In the genomic region with DNA sequence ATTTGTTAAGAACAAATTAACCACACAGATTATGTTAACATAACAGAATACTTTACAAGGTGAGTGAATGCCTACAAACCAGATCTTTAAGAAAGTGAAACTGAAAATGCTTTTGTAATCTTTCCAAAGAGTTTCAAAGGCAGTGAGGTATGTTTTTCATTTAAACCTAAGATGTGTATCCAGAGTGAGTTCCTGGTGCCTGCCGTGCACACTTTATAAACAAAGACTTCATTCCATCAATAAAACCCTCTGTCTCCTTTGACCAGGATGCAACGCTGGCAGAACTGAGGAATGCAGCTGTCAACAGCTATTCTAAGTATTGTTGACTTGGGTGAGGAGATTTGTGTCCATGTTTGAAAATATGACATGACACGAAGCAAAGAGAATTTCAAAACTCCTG, we compare ENCODE assay signal across 10 cellular contexts.
DNase-seq lines count a peak whose midpoint lies in the region; ATAC-seq and TF ChIP-seq lines count a peak whose summit lies in the region.
"Had no signal": no experiment of that assay in that cellular context is flagged by ENCODE, and none has a peak within 500 bp of the region (broad histone marks: within the 10 kb centered on the region; RNA-seq: fewer than 3 reads in every experiment).

No MANE protein-coding gene starts in this region.

- intact Hi-C loops in testis (cut with DNase I; ENCODE audit: low total_unique reads): no loop called here
- intact Hi-C loops in left ventricle myocardium superior (cut with micrococcal nuclease): no loop called here

- no peak overlapping the region for H2AFZ ChIP-seq in Karpas-422 (ENCODE audit: low read length)
- peak overlapping the region; percentile 57 for H2AFZ ChIP-seq in smooth muscle cell (ENCODE audit: low read depth)

- TF ChIP-seq CTCF in epithelial cell of proximal tubule (conservative IDR thresholded peaks at IDR 0.05; ENCODE audit: low read depth, low read length) (no peak), smooth muscle cell (IDR thresholded peaks at IDR 0.05; ENCODE audit: borderline replicate concordance, insufficient read depth, poor library complexity, severe bottlenecking) (no peak), testis (IDR thresholded peaks at IDR 0.05) (no peak)

- peaks cover 8% of the 10 kb centered on the region for H3F3A ChIP-seq in smooth muscle cell (ENCODE audit: low read depth)

- H3K36me3 ChIP-seq in Karpas-422 (ENCODE audit: insufficient read depth, low read length) (no peaks in the 10 kb centered on the region), smooth muscle cell (ENCODE audit: low read depth) (no peaks in the 10 kb centered on the region), testis (ENCODE audit: low read depth, missing control alignments) (no peaks in the 10 kb centered on the region)
- H3K36me3 ChIP-seq: adrenal gland had no signal

- H3K79me2 ChIP-seq in Karpas-422 (ENCODE audit: low read length): no peaks in the 10 kb centered on the region
- H3K79me2 ChIP-seq in smooth muscle cell (ENCODE audit: low read depth): no peaks in the 10 kb centered on the region

- H3K27ac ChIP-seq in Karpas-422 (ENCODE audit: low read length): no peak overlapping the region
- H3K27ac ChIP-seq in smooth muscle cell (ENCODE audit: low read depth): no peak overlapping the region
- H3K27ac ChIP-seq in testis: no peak overlapping the region
- H3K27ac ChIP-seq: adrenal gland had no signal

- WGBS in smooth muscle cell (ENCODE audit: low lambda C conversion rate): 32% methylated on average over 3 of the region's 3 CpGs
- WGBS in testis, 2 donors: 44 to 47% methylated on average over 3 of the region's 3 CpGs

- DNase-seq in activated CD4-positive, CD25-positive, alpha-beta regulatory T cell treated with anti-CD3 and anti-CD28 coated beads, Interleukin-2, amount 50 U/mL, for 72 hours: no peak
- DNase-seq in Karpas-422: no peak
- no peak for DNase-seq in epithelial cell of proximal tubule (ENCODE audit: low read depth)
- DNase-seq in smooth muscle cell (lab: John Stamatoyannopoulos, UW; ENCODE audit: unreplicated experiment): no peak
- no peak for DNase-seq in NCI-H2227 (lab: John Stamatoyannopoulos, UW; ENCODE audit: unreplicated experiment)
- DNase-seq in testis: no peak
- DNase-seq in left ventricle myocardium superior: no peak
- DNase-seq: adrenal gland, C1 segment of cervical spinal cord had no signal

- no peaks in the 10 kb centered on the region for H3K27me3 ChIP-seq in Karpas-422 (ENCODE audit: low read length)
- no peaks in the 10 kb centered on the region for H3K27me3 ChIP-seq in smooth muscle cell (ENCODE audit: low read depth)
- H3K27me3 ChIP-seq in testis: no peaks in the 10 kb centered on the region
- H3K27me3 ChIP-seq: adrenal gland had no signal

- peak overlapping the region; percentile 12; the same call in 1 of the 2 replicates for H3K9ac ChIP-seq in Karpas-422 (ENCODE audit: low read length)
- H3K9ac ChIP-seq in smooth muscle cell (ENCODE audit: low read depth): no peak overlapping the region

- H3K9me3 ChIP-seq in Karpas-422 (ENCODE audit: low read length) (no peaks in the 10 kb centered on the region), smooth muscle cell (replicated peaks; ENCODE audit: low read depth) (no peaks in the 10 kb centered on the region), testis (no peaks in the 10 kb centered on the region)
- H3K9me3 ChIP-seq: adrenal gland had no signal

- H3K4me3 ChIP-seq in Karpas-422 (ENCODE audit: low read length): 0 out of 2 replicates have a peak overlapping the region, but pooled peaks have one; percentile 21
- H3K4me3 ChIP-seq in epithelial cell of proximal tubule (ENCODE audit: low read depth, low read length): peak overlapping the region; percentile 16
- H3K4me3 ChIP-seq in smooth muscle cell: peak overlapping the region; percentile 17
- no peak overlapping the region for H3K4me3 ChIP-seq in testis

- H3K4me2 ChIP-seq in Karpas-422 (ENCODE audit: low read depth, low read length, poor library complexity, severe bottlenecking) (peak overlapping the region; percentile 49), smooth muscle cell (peak overlapping the region; percentile 49)

- no peaks in the 10 kb centered on the region for H4K20me1 ChIP-seq in Karpas-422 (ENCODE audit: insufficient read depth, low read depth, low read length)
- H4K20me1 ChIP-seq in smooth muscle cell (ENCODE audit: low read depth): no peaks in the 10 kb centered on the region

- peak; percentile 59 for ATAC-seq in activated CD4-positive, CD25-positive, alpha-beta regulatory T cell treated with anti-CD3 and anti-CD28 coated beads, Interleukin-2, amount 50 U/mL, for 24 hours
- ATAC-seq in left ventricle myocardium superior: no peak

- TF ChIP-seq POLR2A in testis (IDR thresholded peaks at IDR 0.05): no peak

- H3K4me1 ChIP-seq in Karpas-422 (ENCODE audit: low read length): peaks cover 4% of the 10 kb centered on the region; the same call in 1 of the 2 replicates
- peaks cover 15% of the 10 kb centered on the region for H3K4me1 ChIP-seq in smooth muscle cell (ENCODE audit: low read depth)
- H3K4me1 ChIP-seq in testis: no peaks in the 10 kb centered on the region

- H3K9me2 ChIP-seq in Karpas-422 (replicated peaks; ENCODE audit: insufficient read depth, low read length): no peaks in the 10 kb centered on the region

Comparison
In these comparisons a context has a peak if more than half of its experiments do, and no peak if none do; other contexts are left out.
1. H3K4me3 ChIP-seq: peak in Karpas-422 (single experiment), epithelial cell of proximal tubule (single experiment) and smooth muscle cell (single experiment); none in testis (0 of 2).